8 cellular contexts compared by ENCODE assay signal in the genomic region with DNA sequence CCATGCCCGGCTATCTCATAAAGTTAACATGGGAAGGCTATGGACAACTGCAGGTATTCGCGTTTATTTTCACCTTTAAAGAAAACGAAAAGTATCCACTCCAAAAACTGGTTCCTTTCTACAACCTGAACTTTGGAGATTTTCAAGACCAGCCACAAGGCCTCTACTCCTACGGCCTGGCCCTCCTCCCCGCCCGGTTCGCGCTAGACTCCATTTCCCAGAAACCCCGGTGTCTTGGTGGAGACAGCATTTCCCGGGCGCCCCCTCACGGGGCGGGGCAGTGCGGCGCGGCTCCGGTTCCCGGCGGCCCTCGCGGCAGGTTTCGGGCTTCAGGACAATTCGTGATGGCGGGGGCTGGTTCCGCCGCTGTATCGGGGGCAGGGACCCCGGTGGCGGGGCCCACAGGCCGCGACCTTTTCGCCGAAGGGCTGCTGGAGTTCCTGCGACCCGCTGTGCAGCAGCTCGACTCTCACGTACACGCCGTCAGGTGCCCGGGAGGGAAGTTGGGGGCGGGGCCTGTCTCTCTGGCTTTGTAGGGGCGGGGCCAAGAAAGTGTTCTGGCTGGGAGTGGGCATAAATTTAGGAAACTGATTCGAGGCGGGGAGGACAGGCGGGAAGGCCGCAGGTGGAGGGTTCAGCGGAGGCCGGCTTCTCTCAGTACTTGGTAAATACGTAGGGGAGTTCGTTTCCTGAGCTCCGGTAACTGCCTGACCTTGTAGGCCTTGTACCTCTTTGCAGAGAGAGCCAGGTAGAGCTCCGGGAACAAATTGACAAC. TPM values are rescaled to one million over a fixed set of nuclear protein-coding genes. Genes with fewer than 3 reads are reported as not detected.
DNase-seq lines count a peak whose midpoint lies in the region; ATAC-seq and TF ChIP-seq lines count a peak whose summit lies in the region.

A gene with protein sequence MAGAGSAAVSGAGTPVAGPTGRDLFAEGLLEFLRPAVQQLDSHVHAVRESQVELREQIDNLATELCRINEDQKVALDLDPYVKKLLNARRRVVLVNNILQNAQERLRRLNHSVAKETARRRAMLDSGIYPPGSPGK (plus strand): TSS at position 304 of the 775 bp plus-strand sequence. CDS start 41 bp downstream, at position 345.

- ATAC-seq in HG02759 (IDR thresholded peaks at IDR 0.05; ENCODE audit: unreplicated experiment) (peak; percentile 93), Right ventricle myocardium superior (ENCODE audit: poor library complexity) (peak; percentile 98)
- peak; percentile 98 for ATAC-seq in activated naive CD8-positive, alpha-beta T cell treated with anti-CD3 and anti-CD28 coated beads, Interleukin-2, amount 50 U/mL, for 24 hours

- peak within 1 kb of the TSS; percentile 69 to 88 (median 77) for H3K4me3 ChIP-seq in transverse colon

- H3K27ac ChIP-seq in transverse colon: peak within 1 kb of the TSS; percentile 94 to 96 (median 95)

- in situ Hi-C loops in transverse colon (cut with MboI; ENCODE audit: low pct_ligation_motif_present in 1 of 4, low pct_unique_long_range_greater_than_20kb in 1 of 4, low sequenced_read_pairs in 3 of 4): loop anchor here in 2 of 4 donors (25.0 kb wide), 2 partner anchors 304 to 329 kb away; a partner anchor contains a TSS

- no peak for TF ChIP-seq EP300 in transverse colon (IDR thresholded peaks at IDR 0.05; ENCODE audit: low read depth)

- DNase-seq in NCI-H1417 (lab: John Stamatoyannopoulos, UW): peak; percentile 93 to 97 (median 94)
- peak; percentile 78 for DNase-seq in T follicular helper cell (ENCODE audit: low read depth)
- DNase-seq in activated naive CD8-positive, alpha-beta T cell treated with anti-CD3 and anti-CD28 coated beads, Interleukin-2, amount 50 U/mL, for 24 hours: peak; percentile 93
- peak; percentile 95 for DNase-seq in Right ventricle myocardium superior
- peak; percentile 84 for DNase-seq in pons (ENCODE audit: low spot score)
- peak; percentile 93 for DNase-seq in transverse colon

- TF ChIP-seq POLR2A in transverse colon (IDR thresholded peaks at IDR 0.05): peak; percentile 66

- H3K27ac Mint-ChIP-seq in activated naive CD8-positive, alpha-beta T cell treated with anti-CD3 and anti-CD28 coated beads, Interleukin-2, amount 50 U/mL, for 24 hours: peak within 1 kb of the TSS; percentile 93

- 0 to 2% methylated on average over 2 to 51 of the region's 53 CpGs for WGBS in transverse colon (ENCODE audit: low coverage in 1 of 2), 2 donors

- peaks cover 0 to 16% (median 12%) of the 10 kb centered on the region in 4 donors for H3K4me1 ChIP-seq in transverse colon

- peaks cover 0 to 30% (median 14%) of the 10 kb centered on the region in 4 donors for H3K36me3 ChIP-seq in transverse colon

- peaks cover 24% of the 10 kb centered on the region for H3K36me3 Mint-ChIP-seq in activated naive CD8-positive, alpha-beta T cell treated with anti-CD3 and anti-CD28 coated beads, Interleukin-2, amount 50 U/mL, for 24 hours (ENCODE audit: low read depth)

- H3K27me3 ChIP-seq in transverse colon: no peaks in the 10 kb centered on the region

- H3K9me3 ChIP-seq in transverse colon: no peaks in the 10 kb centered on the region

- no peaks in the 10 kb centered on the region for H3K27me3 Mint-ChIP-seq in activated naive CD8-positive, alpha-beta T cell treated with anti-CD3 and anti-CD28 coated beads, Interleukin-2, amount 50 U/mL, for 24 hours

- H3K4me3 Mint-ChIP-seq in activated naive CD8-positive, alpha-beta T cell treated with anti-CD3 and anti-CD28 coated beads, Interleukin-2, amount 50 U/mL, for 24 hours: peak within 1 kb of the TSS; percentile 94

- TF ChIP-seq CTCF in GM12873 (IDR thresholded peaks at IDR 0.05; ENCODE audit: insufficient read depth, low read depth, low read length, missing control alignments) (peak; percentile 4), transverse colon (IDR thresholded peaks at IDR 0.05) (peak in 3 of 5 experiments; percentile 5 to 34 (median 6))

- H3K4me1 Mint-ChIP-seq in activated naive CD8-positive, alpha-beta T cell treated with anti-CD3 and anti-CD28 coated beads, Interleukin-2, amount 50 U/mL, for 24 hours: peaks cover 20% of the 10 kb centered on the region

- no peaks in the 10 kb centered on the region for H3K9me3 Mint-ChIP-seq in activated naive CD8-positive, alpha-beta T cell treated with anti-CD3 and anti-CD28 coated beads, Interleukin-2, amount 50 U/mL, for 24 hours

- intact Hi-C loops in Right ventricle myocardium superior (cut with DNase I): no loop called here
- intact Hi-C loops in transverse colon (cut with DNase I; ENCODE audit: low total_unique reads): no loop called here

RNA-seq across cellular contexts. Expression of the gene that starts here (rescaled TPM):
- total RNA-seq in Right ventricle myocardium superior (57.2 TPM), transverse colon (10 to 100 TPM; 10.5 to 38.4 (median 27.4) TPM)

Comparison
In these comparisons a context has a peak if more than half of its experiments do, and no peak if none do; other contexts are left out.
1. Peak in every context shown above with its lines: DNase-seq, ATAC-seq, H3K4me3 ChIP-seq and H3K27ac ChIP-seq.